ENCODE assay signal across 8 cellular contexts in genomic region chr5:176416965-176417364, GRCh38. TPM values are rescaled to one million over a fixed set of nuclear protein-coding genes. Genes with fewer than 3 reads are reported as not detected.
DNase-seq lines count a peak whose midpoint lies in the region; ATAC-seq and TF ChIP-seq lines count a peak whose summit lies in the region.

No MANE protein-coding gene starts in this region.

- TF ChIP-seq POLR2A in IMR-90 (IDR thresholded peaks at IDR 0.05; ENCODE audit: low read depth, low read length): no peak

- H4K8ac ChIP-seq in IMR-90 (ENCODE audit: low read depth in 2 of 2, low read length in 2 of 2): peak overlapping the region in 1 of 2 experiments; percentile 81; a peak in 1 of 4 replicates

- H3K9me1 ChIP-seq in IMR-90 (ENCODE audit: insufficient read depth, low read length): peaks cover 8% of the 10 kb centered on the region; the same call in 1 of the 2 replicates

- H2AFZ ChIP-seq in IMR-90 (replicated peaks; ENCODE audit: low read length, poor library complexity): peak overlapping the region; percentile 90
- H2AFZ ChIP-seq in mammary epithelial cell (ENCODE audit: low read depth, low read length): peak overlapping the region; percentile 80

- POLR2A ChIA-PET in AG04449 (lab: Yijun Ruan, JAX) (interaction anchor here (1.6 to 1.9 kb wide), 2 partner anchors 31 to 121 kb away, joined by 6 to 11 read pairs; partner anchors contain the start of genes FAF2 and RNF44), IMR-90 (lab: Charles Lee; ENCODE audit: unreplicated experiment) (no interaction called here)

- H3K14ac ChIP-seq in IMR-90 (replicated peaks; ENCODE audit: low read depth, low read length): no peak overlapping the region

- H4K91ac ChIP-seq in IMR-90 (ENCODE audit: insufficient read depth, low read depth, low read length): no peak overlapping the region

- H3K4me3 Mint-ChIP-seq in natural killer cell: peak overlapping the region; percentile 68

- no peak overlapping the region for H2BK5ac ChIP-seq in IMR-90 (ENCODE audit: low read depth, low read length, poor library complexity, severe bottlenecking)

- peaks cover 12 to 41% of the 10 kb centered on the region in 2 experiments; a peak in 3 of 4 replicates for H3K79me1 ChIP-seq in IMR-90 (ENCODE audit: low read depth in 1 of 2, low read length in 2 of 2)

- H3K4me2 ChIP-seq in IMR-90 (ENCODE audit: low read depth, low read length): no peak overlapping the region
- H3K4me2 ChIP-seq in mammary epithelial cell (ENCODE audit: insufficient read depth, low read depth, low read length): peak overlapping the region; percentile 84

- H3K4ac ChIP-seq in IMR-90 (ENCODE audit: low read depth, low read length): peak overlapping the region; percentile 10; the same call in 1 of the 2 replicates

- peaks cover 44% of the 10 kb centered on the region for H3K79me2 ChIP-seq in mammary epithelial cell (ENCODE audit: insufficient read depth, low read length)

- peak overlapping the region; percentile 51; the same call in 1 of the 2 replicates for H3K4me3 ChIP-seq in AG04449 (ENCODE audit: low read depth, low read length)
- H3K4me3 ChIP-seq in IMR-90 (ENCODE audit: insufficient read depth, low read depth, low read length): no peak overlapping the region
- H3K4me3 ChIP-seq in mammary epithelial cell (replicated peaks in 1 of 3; ENCODE audit: insufficient read depth in 1 of 3, low read depth in 2 of 3, low read length in 3 of 3): no peak overlapping the region
- H3K4me3 ChIP-seq in aorta (ENCODE audit: low read length in 2 of 2): no peak overlapping the region

- WGBS in IMR-90 (ENCODE audit: extremely low coverage in 2 of 2, insufficient read length in 1 of 2), 2 experiments: 74% methylated on average over 4 of the region's 11 CpGs; no CpG with 5 or more reads in 1 of the 2 experiments
- 70% methylated on average over 10 of the region's 11 CpGs for WGBS in mammary epithelial cell (ENCODE audit: low coverage, missing lambda C conversion rate)
- WGBS in aorta, 2 donors: 11 to 12% methylated on average over 11 of the region's 11 CpGs

- H3K18ac ChIP-seq in IMR-90 (ENCODE audit: low read depth, low read length): no peak overlapping the region

- dilution Hi-C loops in IMR-90 (cut with HindIII; ENCODE audit: low sequenced_read_pairs, unreplicated experiment): no loop called here
- dilution Hi-C loops in mammary epithelial cell (cut with HindIII; ENCODE audit: low sequenced_read_pairs): loop anchor here (25.0 kb wide), 1 partner anchor 170 kb away; no protein-coding TSS in a partner anchor

- peaks cover 32% of the 10 kb centered on the region for H4K20me1 ChIP-seq in IMR-90 (ENCODE audit: insufficient read depth, low read length)
- H4K20me1 ChIP-seq in mammary epithelial cell (ENCODE audit: insufficient read depth, low read length): no peaks in the 10 kb centered on the region

- H3K36me3 Mint-ChIP-seq in natural killer cell: no peaks in the 10 kb centered on the region

- H3K9ac ChIP-seq in IMR-90 (ENCODE audit: low read depth, low read length) (no peak overlapping the region), mammary epithelial cell (ENCODE audit: insufficient read depth, low read length) (peak overlapping the region; percentile 26)

- H3K23ac ChIP-seq in IMR-90 (ENCODE audit: low read depth, low read length): 0 out of 2 replicates have a peak overlapping the region, but pooled peaks have one; percentile 4

- H3K27ac ChIP-seq in IMR-90 (ENCODE audit: insufficient read depth, low read length) (no peak overlapping the region), mammary epithelial cell (ENCODE audit: insufficient read depth, low read depth, low read length) (peak overlapping the region; percentile 39), aorta (ENCODE audit: low read depth in 1 of 2, low read length in 2 of 2) (peak overlapping the region in 1 of 2 donors; percentile 32)

- intact Hi-C loops in IMR-90 (cut with micrococcal nuclease): loop anchor here (1.0 to 10.0 kb wide), 5 partner anchors 84 to 228 kb away; partner anchors contain the start of genes RNF44 and TSPAN17
- intact Hi-C loops in mammary epithelial cell (cut with micrococcal nuclease): loop anchor here (1.0 to 10.0 kb wide), 9 partner anchors 31 to 695 kb away; partner anchors contain the start of genes FAF2, RNF44 and TSPAN17
- intact Hi-C loops in natural killer cell (cut with micrococcal nuclease): loop anchor here (2.0 to 5.0 kb wide), 5 partner anchors 28 to 180 kb away; partner anchors contain the start of genes FAF2, HIGD2A, NOP16 and RNF44
- intact Hi-C loops in aorta (cut with DNase I): loop anchor here (1.0 to 10.0 kb wide), 5 partner anchors 30 to 238 kb away; partner anchors contain the start of genes RNF44 (in 2 of the 2), FAF2 (in 1 of the 2) and TSPAN17 (in 1 of the 2)

- H2BK15ac ChIP-seq in IMR-90 (ENCODE audit: low read depth, low read length): no peak overlapping the region

- peaks cover 10% of the 10 kb centered on the region in 2 donors for H3K27me3 Mint-ChIP-seq in natural killer cell (ENCODE audit: low read depth in 2 of 2)

- DNase-seq in AG04449 (ENCODE audit: low read depth, low spot score) (no peak), IMR-90 (no peak), mammary epithelial cell (no peak), natural killer cell (no peak), aorta (no peak), NCI-H526 (lab: John Stamatoyannopoulos, UW) (no peak)
- no peak for DNase-seq in stimulated activated naive CD4-positive, alpha-beta T cell (lab: John Stamatoyannopoulos, UW)

- peaks cover 26 to 41% of the 10 kb centered on the region in 2 donors for H3K4me1 Mint-ChIP-seq in natural killer cell

- H2AK5ac ChIP-seq in IMR-90 (ENCODE audit: low read depth, low read length): peak overlapping the region; percentile 66; the same call in 1 of the 2 replicates

- H3K9me3 Mint-ChIP-seq in natural killer cell: no peaks in the 10 kb centered on the region

- no peak overlapping the region for H2BK120ac ChIP-seq in IMR-90 (ENCODE audit: low read depth, low read length)

- H3K4me1 ChIP-seq in IMR-90 (ENCODE audit: control insufficient read depth, insufficient read depth, low read length) (peaks cover 11% of the 10 kb centered on the region), mammary epithelial cell (ENCODE audit: insufficient read depth, low read length) (peaks cover 54% of the 10 kb centered on the region), aorta (ENCODE audit: control insufficient read depth in 1 of 2, insufficient read depth in 2 of 2, low read length in 2 of 2) (no peaks in the 10 kb centered on the region)

- CTCF ChIA-PET in AG04449 (lab: Yijun Ruan, JAX): interaction anchor here (0.7 to 6.1 kb wide), 23 partner anchors 9 to 694 kb away, joined by 3 to 66 read pairs (median 6); partner anchors contain the start of genes FAF2, HIGD2A, NOP16 and RNF44
- CTCF ChIA-PET in IMR-90 (lab: Yijun Ruan, JAX): interaction anchor here (0.6 to 2.0 kb wide), 11 partner anchors 12 to 216 kb away, joined by 3 to 7 read pairs (median 4); no protein-coding TSS in a partner anchor
- CTCF ChIA-PET in mammary epithelial cell (lab: Charles Lee; ENCODE audit: low non-redundant PET): no interaction called here

- in situ Hi-C loops in IMR-90 (cut with MboI; ENCODE audit: low sequenced_read_pairs): no loop called here
- in situ Hi-C loops in mammary epithelial cell (cut with MboI; ENCODE audit: low sequenced_read_pairs in 2 of 2): loop anchor here in 1 of 2 donors (5.0 kb wide), 1 partner anchor 160 kb away; no protein-coding TSS in a partner anchor

- TF ChIP-seq CTCF in AG04449 (IDR thresholded peaks at IDR 0.05; ENCODE audit: insufficient read depth, low read length, missing control alignments): no peak
- no peak for TF ChIP-seq CTCF in IMR-90 (conservative IDR thresholded peaks at IDR 0.05; ENCODE audit: low read depth, low read length)
- no peak for TF ChIP-seq CTCF in mammary epithelial cell (conservative IDR thresholded peaks at IDR 0.05 in 1 of 2, IDR thresholded peaks at IDR 0.05 in 1 of 2; ENCODE audit: extremely low read depth in 1 of 2, insufficient read depth in 1 of 2, low read depth in 1 of 2, low read length in 2 of 2)
- no peak for TF ChIP-seq CTCF in natural killer cell (IDR thresholded peaks at IDR 0.05)

- peak overlapping the region; percentile 80 to 86 for H3K27ac Mint-ChIP-seq in natural killer cell

- peak overlapping the region; percentile 16 for H2AK9ac ChIP-seq in IMR-90 (replicated peaks; ENCODE audit: low read depth, low read length, poor library complexity)

- BruUV-seq in IMR-90 (replicated peaks; lab: Mats Ljungman, UMichigan): no TSS peak
- no TSS peak for BruUV-seq in mammary epithelial cell (replicated peaks; lab: Mats Ljungman, UMichigan)

- ATAC-seq in IMR-90 (ENCODE audit: low read depth) (no peak), natural killer cell (no peak), GM19324 (IDR thresholded peaks at IDR 0.05; ENCODE audit: low FRiP score, unreplicated experiment) (no peak), aorta (ENCODE audit: low FRiP score) (no peak)

- no peak overlapping the region for H3K56ac ChIP-seq in IMR-90 (ENCODE audit: extremely low read depth, insufficient read depth, low read length)

- H2BK20ac ChIP-seq in IMR-90 (ENCODE audit: low read depth, low read length): peak overlapping the region; percentile 20; the same call in 1 of the 2 replicates

- no peak for TF ChIP-seq RAD21 in IMR-90 (IDR thresholded peaks at IDR 0.05; ENCODE audit: low read length)

- H3K36me3 ChIP-seq in IMR-90 (ENCODE audit: control insufficient read depth, insufficient read depth, low read length) (no peaks in the 10 kb centered on the region), mammary epithelial cell (ENCODE audit: insufficient read depth, low read length) (no peaks in the 10 kb centered on the region), aorta (ENCODE audit: control insufficient read depth in 1 of 2, insufficient read depth in 2 of 2, low read length in 1 of 2) (no peaks in the 10 kb centered on the region)

- peaks cover 3% of the 10 kb centered on the region; the same call in 1 of the 2 replicates for H3K27me3 ChIP-seq in IMR-90 (ENCODE audit: control insufficient read depth, insufficient read depth, low read length)
- H3K27me3 ChIP-seq in mammary epithelial cell (ENCODE audit: insufficient read depth, low read length): no peaks in the 10 kb centered on the region
- H3K27me3 ChIP-seq in aorta (ENCODE audit: control insufficient read depth in 1 of 2, insufficient read depth in 2 of 2, low read length in 1 of 2): no peaks in the 10 kb centered on the region

- H4K5ac ChIP-seq in IMR-90 (ENCODE audit: low read depth, low read length): no peak overlapping the region

- H3K9me3 ChIP-seq in IMR-90 (ENCODE audit: control insufficient read depth, insufficient read depth, low read length) (no peaks in the 10 kb centered on the region; the same call in 1 of the 2 replicates), mammary epithelial cell (replicated peaks; ENCODE audit: insufficient read depth, low read length) (no peaks in the 10 kb centered on the region), aorta (ENCODE audit: control insufficient read depth, low read length) (no peaks in the 10 kb centered on the region)

RNA-seq across cellular contexts. Expression of gene CLTB, which starts 0.6 kb away (rescaled TPM):
- total RNA-seq in IMR-90 (2012; rRNA removed) (87.6 and 122 TPM in 2 replicates), mammary epithelial cell (100 to 1,000 TPM; 166 to 323 TPM), natural killer cell (10 to 100 TPM; 60.6 to 77.2 (median 70.4) TPM), aorta (100 to 1,000 TPM in 1 of 2 donors, 10 to 100 TPM in 1; 86.7 to 124 TPM)
- polyA plus RNA-seq in IMR-90 (2012; rRNA removed) (99.9 and 133 TPM in 2 replicates), mammary epithelial cell (332 TPM), aorta (100 to 1,000 TPM; 143 to 160 TPM)
- 126 and 155 TPM in 2 replicates for polyA plus RNA-seq in IMR-90 (2012; cell fraction: cytosol; rRNA removed)
- 82.7 and 83.9 TPM in 2 replicates for polyA plus RNA-seq in IMR-90 (2012; cell fraction: nucleus; rRNA removed; ENCODE audit: low replicate concordance)
- polyA minus RNA-seq in mammary epithelial cell: 114 TPM

RNA-seq across cellular contexts. Expression of gene HIGD2A, which starts 28.4 kb away (rescaled TPM):
- 33.3 and 35.0 TPM in 2 replicates for total RNA-seq in IMR-90 (2012; rRNA removed)
- 131 and 146 TPM in 2 replicates for polyA plus RNA-seq in IMR-90 (2012; rRNA removed)
- 161 and 196 TPM in 2 replicates for polyA plus RNA-seq in IMR-90 (2012; cell fraction: cytosol; rRNA removed)
- polyA plus RNA-seq in IMR-90 (2012; cell fraction: nucleus; rRNA removed; ENCODE audit: low replicate concordance): 35.5 and 41.7 TPM in 2 replicates
- 10 to 100 TPM; 30.3 to 93.0 TPM for total RNA-seq in mammary epithelial cell
- polyA plus RNA-seq in mammary epithelial cell: 141 TPM
- polyA minus RNA-seq in mammary epithelial cell: 111 TPM
- total RNA-seq in natural killer cell: 10 to 100 TPM; 83.5 to 90.2 (median 86.2) TPM
- 10 to 100 TPM; 46.8 to 60.9 TPM for total RNA-seq in aorta
- 10 to 100 TPM; 69.2 to 75.5 TPM for polyA plus RNA-seq in aorta

RNA-seq across cellular contexts. Expression of gene NOP16, which starts 28.6 kb away (rescaled TPM):
- 28.0 and 33.3 TPM in 2 replicates for total RNA-seq in IMR-90 (2012; rRNA removed)
- 60.4 and 61.3 TPM in 2 replicates for polyA plus RNA-seq in IMR-90 (2012; rRNA removed)
- polyA plus RNA-seq in IMR-90 (2012; cell fraction: cytosol; rRNA removed): 40.4 and 78.7 TPM in 2 replicates
- polyA plus RNA-seq in IMR-90 (2012; cell fraction: nucleus; rRNA removed; ENCODE audit: low replicate concordance): 71.5 and 77.8 TPM in 2 replicates
- 10 to 100 TPM in 1 of 2 donors, 1 to 10 TPM in 1; 8.7 to 61.4 TPM for total RNA-seq in mammary epithelial cell
- polyA plus RNA-seq in mammary epithelial cell: 103 TPM
- 22.5 TPM for polyA minus RNA-seq in mammary epithelial cell
- 10 to 100 TPM in 2 of 3 donors, 1 to 10 TPM in 1; 6.4 to 12.4 (median 12.1) TPM for total RNA-seq in natural killer cell
- total RNA-seq in aorta: 10 to 100 TPM in 1 of 2 donors, 1 to 10 TPM in 1; 9.7 to 19.2 TPM
- 10 to 100 TPM; 12.3 to 15.0 TPM for polyA plus RNA-seq in aorta

RNA-seq across cellular contexts. Expression of gene FAF2, which starts 31.2 kb away (rescaled TPM):
- total RNA-seq in IMR-90 (2012; rRNA removed) (47.0 and 50.3 TPM in 2 replicates), mammary epithelial cell (10 to 100 TPM; 48.5 to 58.8 TPM), natural killer cell (10 to 100 TPM; 32.1 to 32.5 (median 32.1) TPM), aorta (10 to 100 TPM; 27.5 to 31.4 TPM)
- polyA plus RNA-seq in IMR-90 (2012; rRNA removed) (31.3 and 32.9 TPM in 2 replicates), mammary epithelial cell (34.9 TPM), aorta (10 to 100 TPM in 1 of 2 donors, 1 to 10 TPM in 1; 5.0 to 10.3 TPM)
- 10.3 and 16.1 TPM in 2 replicates for polyA plus RNA-seq in IMR-90 (2012; cell fraction: cytosol; rRNA removed)
- polyA plus RNA-seq in IMR-90 (2012; cell fraction: nucleus; rRNA removed; ENCODE audit: low replicate concordance): 9.4 and 41.3 TPM in 2 replicates
- 51.6 TPM for polyA minus RNA-seq in mammary epithelial cell

RNA-seq across cellular contexts. Expression of gene ARL10, which starts 51.7 kb away (rescaled TPM):
- total RNA-seq in IMR-90 (2012; rRNA removed): 3.6 and 4.4 TPM in 2 replicates
- polyA plus RNA-seq in IMR-90 (2012; rRNA removed): 5.0 and 6.0 TPM in 2 replicates
- polyA plus RNA-seq in IMR-90 (2012; cell fraction: cytosol; rRNA removed): 1.3 and 1.5 TPM in 2 replicates
- polyA plus RNA-seq in IMR-90 (2012; cell fraction: nucleus; rRNA removed; ENCODE audit: low replicate concordance): 17.8 and 20.2 TPM in 2 replicates
- 10 to 100 TPM in 1 of 2 donors, under 1 TPM in 1; 0.56 to 10.7 TPM for total RNA-seq in mammary epithelial cell
- 1.8 TPM for polyA plus RNA-seq in mammary epithelial cell
- polyA minus RNA-seq in mammary epithelial cell: 2.8 TPM
- total RNA-seq in natural killer cell: 1 to 10 TPM in 2 of 3 donors, under 1 TPM in 1; 0.75 to 6.8 (median 6.7) TPM
- total RNA-seq in aorta: 10 to 100 TPM; 13.3 to 32.4 TPM
- 1 to 10 TPM; 1.1 to 8.3 TPM for polyA plus RNA-seq in aorta
